ENCODE assay signal across 2 cellular contexts in genomic region chr6:41434803-41435470, GRCh38.
TF ChIP-seq lines count a peak whose summit lies in the region.

No MANE protein-coding gene starts in this region.

TF ChIP-seq in HEK293, 187 proteins besides CTCF, POLR2A, EP300 and RAD21:
- TF ChIP-seq PRDM4 (tag by site-specific recombination; IDR thresholded peaks at IDR 0.05) (peak; percentile 91), KLF8 (tag by site-specific recombination; IDR thresholded peaks at IDR 0.05) (no peak)

TF ChIP-seq in H1, 55 proteins besides CTCF, POLR2A, EP300 and RAD21:
- TF ChIP-seq, protein P1, sequence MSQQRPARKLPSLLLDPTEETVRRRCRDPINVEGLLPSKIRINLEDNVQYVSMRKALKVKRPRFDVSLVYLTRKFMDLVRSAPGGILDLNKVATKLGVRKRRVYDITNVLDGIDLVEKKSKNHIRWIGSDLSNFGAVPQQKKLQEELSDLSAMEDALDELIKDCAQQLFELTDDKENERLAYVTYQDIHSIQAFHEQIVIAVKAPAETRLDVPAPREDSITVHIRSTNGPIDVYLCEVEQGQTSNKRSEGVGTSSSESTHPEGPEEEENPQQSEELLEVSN (IDR thresholded peaks at IDR 0.05) = peak; percentile 57
- TF ChIP-seq SP4 (IDR thresholded peaks at IDR 0.05; ENCODE audit: low read length) = no peak
